8 cellular contexts compared by ENCODE assay signal in the genomic region with DNA sequence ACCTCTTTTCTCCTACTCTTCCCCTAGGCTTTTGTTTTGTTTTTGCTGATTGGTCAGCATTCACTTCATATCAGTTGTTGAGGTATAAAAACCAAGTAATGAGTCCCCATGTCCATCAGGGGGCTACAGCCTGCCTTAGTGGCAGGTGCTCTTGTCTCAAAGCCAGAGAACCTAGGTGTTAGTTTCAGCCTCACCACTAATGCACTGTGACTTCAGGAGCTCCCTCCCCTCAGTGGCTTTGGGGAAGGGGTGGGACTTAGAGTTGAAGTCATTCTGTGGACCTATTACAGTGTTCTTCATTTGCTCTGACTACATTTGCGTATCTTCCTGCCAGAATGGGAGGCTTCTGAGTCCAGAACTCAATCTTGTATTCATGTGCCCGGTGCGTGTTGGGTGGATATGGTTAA. TPM values are rescaled to one million over a fixed set of nuclear protein-coding genes. Genes with fewer than 3 reads are reported as not detected.
DNase-seq lines count a peak whose midpoint lies in the region; ATAC-seq and TF ChIP-seq lines count a peak whose summit lies in the region.

No MANE protein-coding gene starts in this region.

- peaks cover 12% of the 10 kb centered on the region for H3K4me1 Mint-ChIP-seq in glutamatergic neuron (ENCODE audit: low read depth, unreplicated experiment)

- intact Hi-C loops in mucosa of descending colon (cut with DNase I, micrococcal nuclease) = no loop called here
- intact Hi-C loops in adrenal gland (cut with DNase I) = no loop called here

- no peak for TF ChIP-seq CTCF in Peyer's patch (IDR thresholded peaks at IDR 0.05)
- no peak for TF ChIP-seq CTCF in mucosa of descending colon (IDR thresholded peaks at IDR 0.05)
- no peak for TF ChIP-seq CTCF in adrenal gland (IDR thresholded peaks at IDR 0.05)
- TF ChIP-seq CTCF in glutamatergic neuron (IDR thresholded peaks at IDR 0.05; ENCODE audit: partially characterized antibody, unreplicated experiment) = no peak

- no peaks in the 10 kb centered on the region for H3K9me3 ChIP-seq in Peyer's patch
- H3K9me3 ChIP-seq in mucosa of descending colon = no peaks in the 10 kb centered on the region
- H3K9me3 ChIP-seq in adrenal gland (replicated peaks in 1 of 3) = peaks cover 0 to 4% (median 0%) of the 10 kb centered on the region in 3 donors

- ATAC-seq in HG02938 (IDR thresholded peaks at IDR 0.05; ENCODE audit: unreplicated experiment) (peak; percentile 100), mucosa of descending colon (peak; percentile 69)

- H3K9me3 Mint-ChIP-seq in glutamatergic neuron (ENCODE audit: unreplicated experiment) = no peaks in the 10 kb centered on the region

- H3K4me3 ChIP-seq in Peyer's patch (no peak overlapping the region), mucosa of descending colon (no peak overlapping the region), adrenal gland (no peak overlapping the region)

- no peak overlapping the region for H3K27ac Mint-ChIP-seq in glutamatergic neuron (ENCODE audit: unreplicated experiment)

- TF ChIP-seq POLR2A in Peyer's patch (IDR thresholded peaks at IDR 0.05) = no peak
- TF ChIP-seq POLR2A in adrenal gland (IDR thresholded peaks at IDR 0.05) = no peak

- peak; percentile 13 to 28 for DNase-seq in stimulated activated CD4-positive, alpha-beta T cell treated with anti-CD3 and anti-CD28 coated beads, Interleukin-15, amount 100 ng/mL, for 48 hours (ENCODE audit: low read depth in 2 of 2)
- no peak for DNase-seq in stimulated activated CD4-positive, alpha-beta T cell treated with anti-CD3 and anti-CD28 coated beads, Interleukin-12 subunit alpha, Interleukin-12 subunit beta, amount 100 ng/mL, for 4 hours
- DNase-seq in Peyer's patch = peak in 2 of 3 donors; percentile 28 to 50
- peak in 1 of 3 donors; percentile 13 for DNase-seq in mucosa of descending colon
- no peak for DNase-seq in adrenal gland
- no peak for DNase-seq in T-helper 9 cell
- DNase-seq in glutamatergic neuron = no peak

- H3K4me3 Mint-ChIP-seq in glutamatergic neuron (ENCODE audit: unreplicated experiment) = no peak overlapping the region

- no peaks in the 10 kb centered on the region for H3K36me3 Mint-ChIP-seq in glutamatergic neuron (ENCODE audit: unreplicated experiment)

- H3K27me3 Mint-ChIP-seq in glutamatergic neuron (ENCODE audit: unreplicated experiment) = no peaks in the 10 kb centered on the region

- WGBS in adrenal gland, 4 donors = 92 to 97% (median 94%) methylated on average over 3 of the region's 3 CpGs

- H3K4me1 ChIP-seq in Peyer's patch (peaks cover 0 to 19% (median 4%) of the 10 kb centered on the region in 4 donors), mucosa of descending colon (ENCODE audit: low read depth) (peaks cover 17% of the 10 kb centered on the region), adrenal gland (replicated peaks in 1 of 2) (peaks cover 10 to 45% of the 10 kb centered on the region in 2 donors)

- H3K27me3 ChIP-seq in Peyer's patch = no peaks in the 10 kb centered on the region
- no peaks in the 10 kb centered on the region for H3K27me3 ChIP-seq in adrenal gland

- H3K36me3 ChIP-seq in Peyer's patch (no peaks in the 10 kb centered on the region), mucosa of descending colon (ENCODE audit: low read depth) (no peaks in the 10 kb centered on the region), adrenal gland (replicated peaks in 1 of 2) (no peaks in the 10 kb centered on the region)

- H3K27ac ChIP-seq in Peyer's patch (no peak overlapping the region), adrenal gland (no peak overlapping the region)

RNA-seq across cellular contexts. Expression of gene NR2C2, which starts 41.6 kb away (rescaled TPM):
- total RNA-seq in Peyer's patch (10 to 100 TPM; 55.6 to 84.3 (median 69.1) TPM), mucosa of descending colon (10 to 100 TPM; 37.6 to 56.6 (median 53.9) TPM), adrenal gland (10 to 100 TPM; 13.3 to 42.2 (median 31.4) TPM), glutamatergic neuron (ENCODE audit: unreplicated experiment) (57.5 TPM)
- 10 to 100 TPM in 1 of 3 donors, 1 to 10 TPM in 2; 6.4 to 15.7 (median 8.9) TPM for polyA plus RNA-seq in adrenal gland

Comparison
In these comparisons a context has a peak if more than half of its experiments do, and no peak if none do; other contexts are left out.
1. DNase-seq: peak in stimulated activated CD4-positive, alpha-beta T cell treated with anti-CD3 and anti-CD28 coated beads, Interleukin-15, amount 100 ng/mL, for 48 hours (2 of 2) and Peyer's patch (2 of 3); none in stimulated activated CD4-positive, alpha-beta T cell treated with anti-CD3 and anti-CD28 coated beads, Interleukin-12 subunit alpha, Interleukin-12 subunit beta, amount 100 ng/mL, for 4 hours (single experiment), adrenal gland (0 of 7), T-helper 9 cell (single experiment) and glutamatergic neuron (single experiment).